In genomic region chr11:48047616-48048015, GRCh38 we compare ENCODE assay signal across 11 cellular contexts.
DNase-seq lines count a peak whose midpoint lies in the region; ATAC-seq and TF ChIP-seq lines count a peak whose summit lies in the region.
"Had no signal": no experiment of that assay in that cellular context is flagged by ENCODE, and none has a peak within 500 bp of the region (broad histone marks: within the 10 kb centered on the region; RNA-seq: fewer than 3 reads in every experiment).

No MANE protein-coding gene starts in this region.

- WGBS in stomach, 5 donors: 68 to 78% (median 73%) methylated on average over 8 of the region's 8 CpGs

- ATAC-seq in gastrocnemius medialis: no peak
- ATAC-seq in HG03342 (IDR thresholded peaks at IDR 0.05; ENCODE audit: unreplicated experiment): no peak
- ATAC-seq: activated naive CD4-positive, alpha-beta T cell treated with anti-CD3 and anti-CD28 coated beads, Interleukin-2, amount 50 U/mL, for 72 hours had no signal

- no peaks in the 10 kb centered on the region for H3K9me3 ChIP-seq in stomach
- H3K9me3 ChIP-seq in gastrocnemius medialis: no peaks in the 10 kb centered on the region

- no peak for TF ChIP-seq EP300 in stomach (IDR thresholded peaks at IDR 0.05)

- H3K4me3 ChIP-seq in stomach (no peak overlapping the region), gastrocnemius medialis (no peak overlapping the region)

- no peak for TF ChIP-seq POLR2A in stomach (IDR thresholded peaks at IDR 0.05)
- no peak for TF ChIP-seq POLR2A in gastrocnemius medialis (IDR thresholded peaks at IDR 0.05)

- intact Hi-C loops in stomach (cut with DNase I; ENCODE audit: low total_unique reads) (loop anchor here (10.0 kb wide), 1 partner anchor 57 kb away; no protein-coding TSS in a partner anchor), gastrocnemius medialis (cut with DNase I; ENCODE audit: low total_unique reads) (no loop called here)

- DNase-seq in ELF-1 (ENCODE audit: low read depth, low spot score): peak; percentile 21
- peak; percentile 30 for DNase-seq in SK-MEL-5 (ENCODE audit: low read depth, low spot score)
- peak; percentile 54 for DNase-seq in hepatic stellate cell (ENCODE audit: low spot score)
- no peak for DNase-seq in stomach
- DNase-seq in gastrocnemius medialis: no peak
- DNase-seq in cortex of kidney (lab: John Stamatoyannopoulos, UW): no peak
- DNase-seq: NCI-H524, retina, SHP77 had no signal

- peaks cover 33 to 93% (median 58%) of the 10 kb centered on the region in 4 donors for H3K4me1 ChIP-seq in stomach
- H3K4me1 ChIP-seq in gastrocnemius medialis: peaks cover 0 to 8% of the 10 kb centered on the region in 2 donors

- H3K27me3 ChIP-seq in stomach (no peaks in the 10 kb centered on the region), gastrocnemius medialis (no peaks in the 10 kb centered on the region)

- no peaks in the 10 kb centered on the region for H3K36me3 ChIP-seq in stomach
- H3K36me3 ChIP-seq in gastrocnemius medialis: no peaks in the 10 kb centered on the region

- H3K27ac ChIP-seq in stomach: peak overlapping the region in 3 of 5 donors; percentile 21 to 57 (median 50)
- H3K27ac ChIP-seq in gastrocnemius medialis: no peak overlapping the region

- no peak for TF ChIP-seq CTCF in stomach (IDR thresholded peaks at IDR 0.05)
- TF ChIP-seq CTCF in gastrocnemius medialis (IDR thresholded peaks at IDR 0.05 in 4 of 5, conservative IDR thresholded peaks at IDR 0.05 in 1 of 5): no peak

- in situ Hi-C loops in SK-MEL-5 (cut with HindIII; ENCODE audit: low pct_unique_long_range_greater_than_20kb, low sequenced_read_pairs): no loop called here
- in situ Hi-C loops in gastrocnemius medialis (cut with MboI; ENCODE audit: low sequenced_read_pairs in 4 of 4): no loop called here

Comparison
In these comparisons a context has a peak if more than half of its experiments do, and no peak if none do; other contexts are left out.
1. DNase-seq: peak in ELF-1 (single experiment), SK-MEL-5 (single experiment) and hepatic stellate cell (single experiment); none in stomach (single experiment), gastrocnemius medialis (0 of 2) and cortex of kidney (single experiment).
2. H3K27ac ChIP-seq: peak in stomach (3 of 5); none in gastrocnemius medialis (0 of 4).